Comparison of ENCODE assay signal across 16 cellular contexts in genomic region chr6:69427882-69428281, GRCh38.
DNase-seq lines count a peak whose midpoint lies in the region; ATAC-seq and TF ChIP-seq lines count a peak whose summit lies in the region.
"Had no signal": no experiment of that assay in that cellular context is flagged by ENCODE, and none has a peak within 500 bp of the region (broad histone marks: within the 10 kb centered on the region; RNA-seq: fewer than 3 reads in every experiment).

No MANE protein-coding gene starts in this region.

- H4K8ac ChIP-seq in mesendoderm (ENCODE audit: low read depth, low read length): no peak overlapping the region

- intact Hi-C loops in A673 (cut with micrococcal nuclease; ENCODE audit: unreplicated experiment): no loop called here
- intact Hi-C loops in Panc1 (cut with micrococcal nuclease; ENCODE audit: unreplicated experiment): no loop called here

- no peak overlapping the region for H3K4ac ChIP-seq in mesendoderm (ENCODE audit: low read depth, low read length)

- H3K79me2 ChIP-seq in mesendoderm (ENCODE audit: control insufficient read depth, insufficient read depth, low read length): no peaks in the 10 kb centered on the region

- no peak overlapping the region for H4K5ac ChIP-seq in mesendoderm (ENCODE audit: low read length)

- no peak for ATAC-seq in Panc1
- ATAC-seq: CD8-positive, alpha-beta T cell; K562 had no signal

- H3K4me1 Mint-ChIP-seq in immature natural killer cell: no peaks in the 10 kb centered on the region
- H3K4me1 Mint-ChIP-seq: B cell, CD14-positive monocyte had no signal

- H3K27ac Mint-ChIP-seq in immature natural killer cell: no peak overlapping the region
- H3K27ac Mint-ChIP-seq: B cell; CD14-positive monocyte; CD8-positive, alpha-beta T cell had no signal

- no peaks in the 10 kb centered on the region for H3K79me1 ChIP-seq in mesendoderm (ENCODE audit: low read length)

- H3K9me3 ChIP-seq in A673 (ENCODE audit: low read depth, low read length, poor library complexity, severe bottlenecking) (no peaks in the 10 kb centered on the region), Panc1 (ENCODE audit: control insufficient read depth, insufficient read depth, low read depth, low read length) (no peaks in the 10 kb centered on the region)

- no peaks in the 10 kb centered on the region for H3K36me3 ChIP-seq in A673 (ENCODE audit: insufficient read depth, low read length, poor library complexity, severe bottlenecking)
- no peaks in the 10 kb centered on the region for H3K36me3 ChIP-seq in Panc1 (ENCODE audit: control insufficient read depth, insufficient read depth, low read length)
- H3K36me3 ChIP-seq in mesendoderm (ENCODE audit: control insufficient read depth, insufficient read depth, low read length): no peaks in the 10 kb centered on the region

- no peak overlapping the region for H3K23ac ChIP-seq in mesendoderm (ENCODE audit: low read length)

- POLR2A ChIA-PET in A673 (lab: Charles Lee; ENCODE audit: low non-redundant PET) (no interaction called here), Panc1 (lab: Charles Lee) (no interaction called here)

- no peak overlapping the region for H3K4me3 ChIP-seq in A673 (ENCODE audit: low read depth, low read length, poor library complexity, severe bottlenecking)
- no peak overlapping the region for H3K4me3 ChIP-seq in GM12864 (ENCODE audit: low read depth, low read length)
- H3K4me3 ChIP-seq in Panc1 (ENCODE audit: low read depth in 2 of 2, low read length in 2 of 2): no peak overlapping the region
- H3K4me3 ChIP-seq in mesendoderm (ENCODE audit: low read length): no peak overlapping the region
- H3K4me3 ChIP-seq: K562 had no signal

- WGBS in mesendoderm (ENCODE audit: extremely low coverage, insufficient coverage, low lambda C conversion rate): no CpG with 5 or more reads among the region's 5 CpGs

- H3K4me1 ChIP-seq in A673 (ENCODE audit: insufficient read depth, low read length, poor library complexity, severe bottlenecking) (peaks cover 13% of the 10 kb centered on the region), Panc1 (ENCODE audit: control insufficient read depth, insufficient read depth, low read length) (no peaks in the 10 kb centered on the region), mesendoderm (ENCODE audit: control insufficient read depth, low read depth, low read length) (peaks cover 3% of the 10 kb centered on the region)

- no peak overlapping the region for H2AK5ac ChIP-seq in mesendoderm (ENCODE audit: low read length)

- no peak overlapping the region for H3K27ac ChIP-seq in A673 (ENCODE audit: low read depth, low read length, poor library complexity, severe bottlenecking)
- no peak overlapping the region for H3K27ac ChIP-seq in Panc1 (ENCODE audit: low read length)
- H3K27ac ChIP-seq in mesendoderm (ENCODE audit: low read depth, low read length): no peak overlapping the region
- H3K27ac ChIP-seq: HL-60 had no signal

- no peak overlapping the region for H2BK120ac ChIP-seq in mesendoderm (ENCODE audit: low read depth, low read length)

- peak; percentile 57 for TF ChIP-seq CTCF in A673 (conservative IDR thresholded peaks at IDR 0.05; ENCODE audit: low read depth, low read length)
- TF ChIP-seq CTCF in GM12864 (IDR thresholded peaks at IDR 0.05; ENCODE audit: low read depth, low read length, missing control alignments): peak; percentile 3
- peak; percentile 5; the same call in 1 of the 2 replicates for TF ChIP-seq CTCF in Panc1 (IDR thresholded peaks at IDR 0.05)

- in situ Hi-C loops in Panc1 (cut with HindIII; ENCODE audit: low pct_unique_long_range_greater_than_20kb, low sequenced_read_pairs): no loop called here

- peaks cover 4 to 21% (median 6%) of the 10 kb centered on the region in 6 donors for H3K9me3 Mint-ChIP-seq in immature natural killer cell

- no peak overlapping the region for H3K4me3 Mint-ChIP-seq in immature natural killer cell
- H3K4me3 Mint-ChIP-seq: B cell; CD14-positive monocyte; CD8-positive, alpha-beta T cell had no signal

- no peaks in the 10 kb centered on the region for H3K27me3 Mint-ChIP-seq in immature natural killer cell (ENCODE audit: low read depth in 3 of 3)
- H3K27me3 Mint-ChIP-seq: B cell had no signal

- H3K9ac ChIP-seq in mesendoderm (ENCODE audit: low read length): no peak overlapping the region

- H3K36me3 Mint-ChIP-seq in immature natural killer cell: no peaks in the 10 kb centered on the region
- H3K36me3 Mint-ChIP-seq: CD14-positive monocyte; CD8-positive, alpha-beta T cell had no signal

- H3K18ac ChIP-seq in mesendoderm (ENCODE audit: low read length): no peak overlapping the region

- H2BK5ac ChIP-seq in mesendoderm (ENCODE audit: low read length): no peak overlapping the region

- H3K4me2 ChIP-seq in mesendoderm (ENCODE audit: low read length): no peak overlapping the region

- CTCF ChIA-PET in A673 (lab: Charles Lee) (interaction anchor here (0.8 kb wide), 1 partner anchor 195 kb away, joined by 3 read pairs; no protein-coding TSS in a partner anchor), Panc1 (lab: Charles Lee) (no interaction called here)

- BruUV-seq in A673 (replicated peaks; lab: Mats Ljungman, UMichigan) (no TSS peak), Panc1 (replicated peaks; lab: Mats Ljungman, UMichigan) (no TSS peak)

- H2BK15ac ChIP-seq in mesendoderm (replicated peaks; ENCODE audit: low read depth): no peak overlapping the region

- H3K27me3 ChIP-seq in A673 (replicated peaks; ENCODE audit: insufficient read depth, low read depth, low read length, poor library complexity): no peaks in the 10 kb centered on the region
- H3K27me3 ChIP-seq in Panc1 (ENCODE audit: control insufficient read depth, insufficient read depth, low read length): no peaks in the 10 kb centered on the region
- H3K27me3 ChIP-seq in mesendoderm (ENCODE audit: insufficient read depth, low read length, poor library complexity): no peaks in the 10 kb centered on the region

- DNase-seq in A673 (ENCODE audit: low spot score): peak; percentile 77
- DNase-seq in GM12864 (ENCODE audit: low read depth): no peak
- DNase-seq in Panc1 (ENCODE audit: low read depth, low spot score): no peak
- DNase-seq in mesendoderm: peak; percentile 60
- DNase-seq in D341Med (ENCODE audit: low spot score): no peak
- no peak for DNase-seq in immature natural killer cell
- DNase-seq in HuH-7 (ENCODE audit: low spot score): no peak
- DNase-seq: CD8-positive, alpha-beta T cell; COR-L47; DMS79 treated with DMSO at 0.1 percent for 48 hours; EL; GOT3 had no signal

- H3K56ac ChIP-seq in mesendoderm (ENCODE audit: low read length): no peak overlapping the region

Comparison
In these comparisons a context has a peak if more than half of its experiments do, and no peak if none do; other contexts are left out.
1. DNase-seq: peak in A673 (single experiment) and mesendoderm (single experiment); none in GM12864 (single experiment), Panc1 (single experiment), D341Med (single experiment), immature natural killer cell (0 of 3) and HuH-7 (single experiment).
2. CTCF ChIP-seq: peak in every context shown above with its lines; median percentile 57 in A673; 5 in Panc1; 3 in GM12864.